ENCODE assay signal across 16 cellular contexts in the genomic region with DNA sequence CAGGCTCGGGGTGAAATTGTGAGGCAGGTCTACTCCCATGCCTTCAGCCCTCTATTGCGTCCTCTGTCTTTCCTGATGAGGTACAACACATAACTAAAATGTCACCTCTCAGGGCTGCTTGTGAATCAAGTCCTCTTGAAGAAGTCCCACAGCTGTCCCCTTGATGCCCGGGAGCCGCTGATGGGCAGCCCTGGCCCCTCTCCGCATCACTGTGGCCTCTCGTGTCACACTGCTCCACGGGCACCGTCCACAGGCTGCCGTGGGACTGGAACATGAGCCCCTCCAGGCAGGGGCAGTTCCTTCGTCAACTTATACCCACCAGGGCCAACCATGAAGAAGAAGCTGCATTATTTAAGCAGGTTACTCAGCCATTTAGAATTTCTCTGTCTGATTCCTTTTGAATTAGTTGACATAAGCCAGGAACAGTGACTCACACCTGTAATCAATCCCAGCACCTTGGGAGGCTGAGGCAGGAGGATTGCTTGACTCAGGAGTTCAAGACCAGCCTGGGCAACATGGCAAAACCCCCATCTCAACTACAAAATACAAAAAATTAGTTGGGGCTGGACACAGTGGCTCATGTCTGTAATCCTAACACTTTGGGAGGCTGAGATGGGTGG.
"Had no signal": no experiment of that assay in that cellular context is flagged by ENCODE, and none has a peak within 500 bp of the region (broad histone marks: within the 10 kb centered on the region; RNA-seq: fewer than 3 reads in every experiment).

No MANE protein-coding gene starts in this region.

- H3K4me3 Mint-ChIP-seq: activated CD4-positive, alpha-beta memory T cell treated with anti-CD3 and anti-CD28 coated beads, Interleukin-2, amount 10 ng/mL, durations not matched to agents 7 days and 5 days; activated naive CD8-positive, alpha-beta T cell treated with anti-CD3 and anti-CD28 coated beads, Interleukin-2, amount 10 ng/mL, durations not matched to agents 7 days and 5 days; activated T-cell treated with anti-CD3 and anti-CD28 coated beads, Interleukin-2, amount 50 U/mL, for 72 hours; brain; nephron; WTC11 had no signal

- H3K27ac Mint-ChIP-seq: activated CD4-positive, alpha-beta memory T cell treated with anti-CD3 and anti-CD28 coated beads, Interleukin-2, amount 10 ng/mL, durations not matched to agents 7 days and 5 days; activated naive CD8-positive, alpha-beta T cell treated with anti-CD3 and anti-CD28 coated beads, Interleukin-2, amount 10 ng/mL, durations not matched to agents 7 days and 5 days; activated T-cell treated with anti-CD3 and anti-CD28 coated beads, Interleukin-2, amount 50 U/mL, for 72 hours; brain; nephron; WTC11 had no signal

- DNase-seq: activated CD4-positive, alpha-beta memory T cell treated with anti-CD3 and anti-CD28 coated beads, Interleukin-2, amount 10 ng/mL, durations not matched to agents 7 days and 5 days; activated CD4-positive, alpha-beta T cell treated with anti-CD3 and anti-CD28 coated beads for 4 hours; activated CD8-positive, alpha-beta memory T cell treated with anti-CD3 and anti-CD28 coated beads, Interleukin-2, amount 50 U/mL, for 4 hours; activated naive CD4-positive, alpha-beta T cell; activated naive CD8-positive, alpha-beta T cell treated with anti-CD3 and anti-CD28 coated beads, Interleukin-2, amount 10 ng/mL, durations not matched to agents 7 days and 5 days; activated T-cell treated with anti-CD3 and anti-CD28 coated beads, Interleukin-2, amount 50 U/mL, for 72 hours; cortex of kidney; effector CD4-positive, alpha-beta T cell; nucleus accumbens; right cardiac atrium; stimulated activated naive CD8-positive, alpha-beta T cell treated with anti-CD3 and anti-CD28 coated beads, Interleukin-15, Interleukin-2, amounts not matched to agents 100 U/mL and 50 U/mL, for 24 hours; T-helper 2 cell had no signal

- H3K4me1 Mint-ChIP-seq: activated CD4-positive, alpha-beta memory T cell treated with anti-CD3 and anti-CD28 coated beads, Interleukin-2, amount 10 ng/mL, durations not matched to agents 7 days and 5 days; activated naive CD8-positive, alpha-beta T cell treated with anti-CD3 and anti-CD28 coated beads, Interleukin-2, amount 10 ng/mL, durations not matched to agents 7 days and 5 days; brain; nephron had no signal

- ATAC-seq: activated T-cell treated with anti-CD3 and anti-CD28 coated beads, Interleukin-2, amount 50 U/mL, for 72 hours; gastroesophageal sphincter; right cardiac atrium; stimulated activated naive CD8-positive, alpha-beta T cell treated with anti-CD3 and anti-CD28 coated beads, Interleukin-15, Interleukin-2, amounts not matched to agents 100 U/mL and 50 U/mL, for 24 hours; WTC11 had no signal

- H3K36me3 Mint-ChIP-seq: activated naive CD8-positive, alpha-beta T cell treated with anti-CD3 and anti-CD28 coated beads, Interleukin-2, amount 10 ng/mL, durations not matched to agents 7 days and 5 days; brain had no signal
